9 cellular contexts compared by ENCODE assay signal in the genomic region with DNA sequence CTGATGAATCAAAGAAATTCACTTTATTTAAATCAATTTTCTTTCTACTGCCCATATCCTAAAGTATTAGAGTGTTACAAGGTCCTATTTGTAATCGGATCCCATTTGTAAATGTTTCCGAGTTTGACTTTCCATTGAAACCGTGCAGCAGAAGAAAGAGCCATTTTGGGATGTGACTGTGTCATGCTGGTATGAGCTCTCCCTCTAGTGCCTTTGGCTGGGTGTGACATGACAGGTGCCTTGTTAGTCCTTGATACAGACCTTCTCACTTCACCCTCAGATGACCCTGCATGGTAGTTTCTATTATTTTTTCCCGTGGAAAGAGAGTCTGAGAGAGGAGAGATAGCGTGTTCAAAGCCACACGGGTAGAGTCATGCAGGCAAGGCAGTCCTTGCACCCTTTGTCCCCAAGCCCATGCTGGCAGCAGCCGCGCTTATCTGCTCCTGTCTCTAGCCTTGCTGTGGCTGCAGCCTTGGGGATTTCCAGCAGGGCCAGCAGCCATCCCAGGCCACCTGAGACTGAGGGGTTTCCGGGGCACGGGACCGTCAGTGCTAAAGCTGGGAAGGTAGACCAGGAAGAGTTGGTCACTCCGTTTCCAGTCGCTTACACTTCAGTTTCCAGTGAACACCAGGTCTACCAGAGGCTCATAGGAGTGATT. TPM values are rescaled to one million over a fixed set of nuclear protein-coding genes. Genes with fewer than 3 reads are reported as not detected.
DNase-seq lines count a peak whose midpoint lies in the region; ATAC-seq, FAIRE-seq and TF ChIP-seq lines count a peak whose summit lies in the region.
"Had no signal": no experiment of that assay in that cellular context is flagged by ENCODE, and none has a peak within 500 bp of the region (broad histone marks: within the 10 kb centered on the region; RNA-seq: fewer than 3 reads in every experiment).

No MANE protein-coding gene starts in this region.

- intact Hi-C loops in endothelial cell of umbilical vein (cut with micrococcal nuclease) = loop anchor here (1.0 kb wide), 1 partner anchor 139 kb away; no protein-coding TSS in a partner anchor

- H3K4me1 Mint-ChIP-seq in progenitor cell of endocrine pancreas (ENCODE audit: low read depth) = no peaks in the 10 kb centered on the region
- H3K4me1 Mint-ChIP-seq: activated naive CD4-positive, alpha-beta T cell treated with anti-CD3 and anti-CD28 coated beads, Interleukin-2, amount 50 U/mL, for 24 hours had no signal

- CTCF ChIA-PET in endothelial cell of umbilical vein (lab: Charles Lee) = interaction anchor here (0.6 to 4.0 kb wide), 8 partner anchors 22 to 147 kb away, joined by 3 to 33 read pairs (median 4); no protein-coding TSS in a partner anchor

- no peak for TF ChIP-seq POLR2A in endothelial cell of umbilical vein (IDR thresholded peaks at IDR 0.05; ENCODE audit: low read depth, low read length)

- H3K27me3 ChIP-seq in endothelial cell of umbilical vein (ENCODE audit: control insufficient read depth in 2 of 2, insufficient read depth in 2 of 2, low read length in 2 of 2) = peaks cover 0 to 6% of the 10 kb centered on the region in 2 experiments

- dilution Hi-C loops in endothelial cell of umbilical vein (cut with MboI; ENCODE audit: extremely low pct_ligation_motif_present, low sequenced_read_pairs) = no loop called here

- H3K79me2 ChIP-seq in endothelial cell of umbilical vein (ENCODE audit: control insufficient read depth, insufficient read depth, low read length) = no peaks in the 10 kb centered on the region

- peak; percentile 6 to 9 for TF ChIP-seq CTCF in endothelial cell of umbilical vein (IDR thresholded peaks at IDR 0.05; ENCODE audit: extremely low read depth in 1 of 2, insufficient read depth in 1 of 2, low read depth in 1 of 2, low read length in 2 of 2)
- peak; percentile 24 for TF ChIP-seq CTCF in progenitor cell of endocrine pancreas (IDR thresholded peaks at IDR 0.05; ENCODE audit: unreplicated experiment)

- H3K4me3 Mint-ChIP-seq in progenitor cell of endocrine pancreas (ENCODE audit: low read depth) = no peak overlapping the region
- H3K4me3 Mint-ChIP-seq: activated naive CD4-positive, alpha-beta T cell treated with anti-CD3 and anti-CD28 coated beads, Interleukin-2, amount 50 U/mL, for 24 hours had no signal

- no peak overlapping the region for H3K4me2 ChIP-seq in endothelial cell of umbilical vein (ENCODE audit: insufficient read depth, low read length)

- H3K27me3 Mint-ChIP-seq in progenitor cell of endocrine pancreas = no peaks in the 10 kb centered on the region
- H3K27me3 Mint-ChIP-seq: activated naive CD4-positive, alpha-beta T cell treated with anti-CD3 and anti-CD28 coated beads, Interleukin-2, amount 50 U/mL, for 24 hours had no signal

- BruUV-seq in endothelial cell of umbilical vein (replicated peaks; lab: Mats Ljungman, UMichigan) = no TSS peak

- POLR2A ChIA-PET in endothelial cell of umbilical vein (lab: Charles Lee) = no interaction called here

- no peaks in the 10 kb centered on the region for H4K20me1 ChIP-seq in endothelial cell of umbilical vein (replicated peaks; ENCODE audit: control insufficient read depth, extremely low read depth, insufficient read depth, low read length)

- no peaks in the 10 kb centered on the region for H3K9me1 ChIP-seq in endothelial cell of umbilical vein (replicated peaks; ENCODE audit: control insufficient read depth, extremely low read depth, insufficient read depth, low read length)

- H3K4me3 ChIP-seq in endothelial cell of umbilical vein (replicated peaks in 1 of 3; ENCODE audit: insufficient read depth in 1 of 3, low read depth in 1 of 3, low read length in 3 of 3) = no peak overlapping the region

- peaks cover 2% of the 10 kb centered on the region for H3K9me3 Mint-ChIP-seq in progenitor cell of endocrine pancreas (ENCODE audit: low read depth)
- H3K9me3 Mint-ChIP-seq: activated naive CD4-positive, alpha-beta T cell treated with anti-CD3 and anti-CD28 coated beads, Interleukin-2, amount 50 U/mL, for 24 hours had no signal

- DNase-seq in 8988T (peak; percentile 87), GM03348 (ENCODE audit: low spot score) (peak; percentile 48), NCI-H460 (ENCODE audit: extremely low read depth, low read depth) (peak; percentile 62), endothelial cell of umbilical vein (ENCODE audit: low read depth, low spot score) (peak; percentile 12), progenitor cell of endocrine pancreas (ENCODE audit: low spot score, unreplicated experiment) (no peak), NCI-H2227 (lab: John Stamatoyannopoulos, UW; ENCODE audit: unreplicated experiment) (no peak)

- H2AFZ ChIP-seq in endothelial cell of umbilical vein (ENCODE audit: low read depth, low read length) = no peak overlapping the region

- H3K9ac ChIP-seq in endothelial cell of umbilical vein (replicated peaks; ENCODE audit: extremely low read depth, insufficient read depth, low read length) = no peak overlapping the region

- no peaks in the 10 kb centered on the region for H3K36me3 ChIP-seq in endothelial cell of umbilical vein (ENCODE audit: control insufficient read depth in 2 of 2, extremely low read depth in 1 of 2, insufficient read depth in 2 of 2, low read length in 2 of 2)

- no peaks in the 10 kb centered on the region for H3K9me3 ChIP-seq in endothelial cell of umbilical vein (replicated peaks; ENCODE audit: control insufficient read depth, insufficient read depth, low read length)

- H3K4me1 ChIP-seq in endothelial cell of umbilical vein (ENCODE audit: control insufficient read depth, extremely low read depth, insufficient read depth, low read length) = no peaks in the 10 kb centered on the region

- ATAC-seq in GM18868 (IDR thresholded peaks at IDR 0.05; ENCODE audit: unreplicated experiment) (no peak), HG03025 (IDR thresholded peaks at IDR 0.05; ENCODE audit: low FRiP score, unreplicated experiment) (no peak)

- H3K36me3 Mint-ChIP-seq in progenitor cell of endocrine pancreas (ENCODE audit: insufficient read depth) = peaks cover 10% of the 10 kb centered on the region

- FAIRE-seq in endothelial cell of umbilical vein (lab: Jason Lieb, UNC) = peak; percentile 74

- no peak overlapping the region for H3K27ac Mint-ChIP-seq in progenitor cell of endocrine pancreas
- H3K27ac Mint-ChIP-seq: activated naive CD4-positive, alpha-beta T cell treated with anti-CD3 and anti-CD28 coated beads, Interleukin-2, amount 50 U/mL, for 24 hours had no signal

- H3K27ac ChIP-seq in endothelial cell of umbilical vein (ENCODE audit: insufficient read depth, low read depth, low read length) = no peak overlapping the region

TF ChIP-seq in endothelial cell of umbilical vein, 7 proteins besides CTCF, POLR2A, EP300 and RAD21:
- TF ChIP-seq EZH2 (IDR thresholded peaks at IDR 0.05; ENCODE audit: borderline replicate concordance, low read depth, low read length, severe bottlenecking) (no peak), FOS (IDR thresholded peaks at IDR 0.05; ENCODE audit: borderline replicate concordance, insufficient read depth, low read length) (no peak), MYC (IDR thresholded peaks at IDR 0.05; ENCODE audit: low read depth, low read length) (no peak), JUN (IDR thresholded peaks at IDR 0.05; ENCODE audit: borderline replicate concordance, insufficient read depth, insufficient read length, low read depth) (no peak), POLR2AphosphoS5 (IDR thresholded peaks at IDR 0.05; ENCODE audit: insufficient read depth, low read depth, low read length) (no peak), GATA2 (IDR thresholded peaks at IDR 0.05; ENCODE audit: insufficient read depth, insufficient read length, low read depth, low read length) (no peak)
- TF ChIP-seq, protein P1, sequence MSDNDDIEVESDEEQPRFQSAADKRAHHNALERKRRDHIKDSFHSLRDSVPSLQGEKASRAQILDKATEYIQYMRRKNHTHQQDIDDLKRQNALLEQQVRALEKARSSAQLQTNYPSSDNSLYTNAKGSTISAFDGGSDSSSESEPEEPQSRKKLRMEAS (IDR thresholded peaks at IDR 0.05; ENCODE audit: insufficient read depth, insufficient read length) = no peak

RNA-seq across cellular contexts. Expression of a gene that starts 21.4 kb away (rescaled TPM):
- total RNA-seq in NCI-H460 (2014; rRNA removed; shearing (Covaris generic)) = 129 and 136 TPM in 2 replicates
- 57.5 and 58.3 TPM in 2 replicates for polyA plus RNA-seq in NCI-H460 (2014; cell fraction: nucleus; rRNA removed)
- total RNA-seq in endothelial cell of umbilical vein = 27.0 and 27.2 TPM in 2 replicates
- 17.4 and 24.0 TPM in 2 replicates for polyA plus RNA-seq in endothelial cell of umbilical vein
- polyA plus RNA-seq in endothelial cell of umbilical vein (2011; cell fraction: cytosol; rRNA removed) = 22.5 and 24.0 TPM in 2 replicates
- polyA plus RNA-seq in endothelial cell of umbilical vein (2011; cell fraction: nucleus; rRNA removed) = 15.7 TPM in 2 replicates
- 29.4 and 29.5 TPM in 2 replicates for polyA plus RNA-seq in endothelial cell of umbilical vein (2012)
- polyA minus RNA-seq in endothelial cell of umbilical vein = 27.8 and 28.7 TPM in 2 replicates
- 24.2 TPM for polyA minus RNA-seq in endothelial cell of umbilical vein (2011; cell fraction: cytosol; rRNA and poly(A)+ RNA removed)
- polyA minus RNA-seq in endothelial cell of umbilical vein (2011; cell fraction: nucleus; rRNA and poly(A)+ RNA removed) = 17.3 and 22.8 TPM in 2 replicates
- 48.0 and 48.3 TPM in 2 replicates for total RNA-seq in progenitor cell of endocrine pancreas

RNA-seq across cellular contexts. Expression of a gene that starts 35.5 kb away (rescaled TPM):
- 17.7 and 18.7 TPM in 2 replicates for total RNA-seq in NCI-H460 (2014; rRNA removed; shearing (Covaris generic))
- polyA plus RNA-seq in NCI-H460 (2014; cell fraction: nucleus; rRNA removed) = 46.1 and 69.6 TPM in 2 replicates
- total RNA-seq in endothelial cell of umbilical vein (28.8 and 30.6 TPM in 2 replicates), progenitor cell of endocrine pancreas (27.4 and 37.4 TPM in 2 replicates)
- 13.4 and 15.2 TPM in 2 replicates for polyA plus RNA-seq in endothelial cell of umbilical vein
- polyA plus RNA-seq in endothelial cell of umbilical vein (2011; cell fraction: cytosol; rRNA removed) = 11.6 and 12.4 TPM in 2 replicates
- 42.3 and 43.2 TPM in 2 replicates for polyA plus RNA-seq in endothelial cell of umbilical vein (2011; cell fraction: nucleus; rRNA removed)
- 12.1 and 20.8 TPM in 2 replicates for polyA plus RNA-seq in endothelial cell of umbilical vein (2012)
- 18.4 and 26.6 TPM in 2 replicates for polyA minus RNA-seq in endothelial cell of umbilical vein
- polyA minus RNA-seq in endothelial cell of umbilical vein (2011; cell fraction: cytosol; rRNA and poly(A)+ RNA removed) = 9.5 TPM
- 17.7 and 23.9 TPM in 2 replicates for polyA minus RNA-seq in endothelial cell of umbilical vein (2011; cell fraction: nucleus; rRNA and poly(A)+ RNA removed)

Comparison
In these comparisons a context has a peak if more than half of its experiments do, and no peak if none do; other contexts are left out.
1. DNase-seq: peak in 8988T (single experiment), GM03348 (single experiment), NCI-H460 (single experiment) and endothelial cell of umbilical vein (single experiment); none in progenitor cell of endocrine pancreas (single experiment) and NCI-H2227 (single experiment).